ENCODE assay signal across 9 cellular contexts in the genomic region with DNA sequence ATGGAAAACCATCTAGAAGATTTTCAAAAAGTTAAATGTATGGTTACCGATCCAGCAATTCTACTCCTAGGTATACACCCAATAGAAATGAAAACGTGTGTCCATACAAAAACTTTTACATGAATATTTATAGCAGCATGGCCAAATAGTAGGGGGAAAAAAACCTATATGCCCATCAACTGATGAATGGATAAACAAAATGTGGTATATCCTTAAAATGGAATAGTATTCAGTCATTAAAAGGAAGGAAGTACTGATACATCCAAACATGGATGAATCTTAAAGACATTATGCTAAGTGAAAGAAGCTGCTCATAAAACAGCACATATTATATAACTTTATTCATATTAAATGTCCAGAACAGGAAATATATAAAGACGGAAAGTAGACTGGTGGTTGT.
"Had no signal": no experiment of that assay in that cellular context is flagged by ENCODE, and none has a peak within 500 bp of the region (broad histone marks: within the 10 kb centered on the region; RNA-seq: fewer than 3 reads in every experiment).

No MANE protein-coding gene starts in this region.

- H2AFZ ChIP-seq: GM23248, GM23338 had no signal

- H3K4me1 ChIP-seq: HAP-1 had no signal

- H3K9ac ChIP-seq: GM23248 had no signal

- H3K4me2 ChIP-seq: GM23338 had no signal

- DNase-seq: GM23248, GOT3, H7, H9, HCEC 1CT, HFFc6 had no signal

- H3K9me3 ChIP-seq: HAP-1 had no signal

- ATAC-seq: GM23338, HCT116 had no signal

- H3K36me3 ChIP-seq: HAP-1 had no signal

- H3K27ac ChIP-seq: GM23248 had no signal

- H3K4me3 ChIP-seq: GM23248, GM23338, HAP-1 had no signal
